ENCODE assay signal across 8 cellular contexts in the genomic region with DNA sequence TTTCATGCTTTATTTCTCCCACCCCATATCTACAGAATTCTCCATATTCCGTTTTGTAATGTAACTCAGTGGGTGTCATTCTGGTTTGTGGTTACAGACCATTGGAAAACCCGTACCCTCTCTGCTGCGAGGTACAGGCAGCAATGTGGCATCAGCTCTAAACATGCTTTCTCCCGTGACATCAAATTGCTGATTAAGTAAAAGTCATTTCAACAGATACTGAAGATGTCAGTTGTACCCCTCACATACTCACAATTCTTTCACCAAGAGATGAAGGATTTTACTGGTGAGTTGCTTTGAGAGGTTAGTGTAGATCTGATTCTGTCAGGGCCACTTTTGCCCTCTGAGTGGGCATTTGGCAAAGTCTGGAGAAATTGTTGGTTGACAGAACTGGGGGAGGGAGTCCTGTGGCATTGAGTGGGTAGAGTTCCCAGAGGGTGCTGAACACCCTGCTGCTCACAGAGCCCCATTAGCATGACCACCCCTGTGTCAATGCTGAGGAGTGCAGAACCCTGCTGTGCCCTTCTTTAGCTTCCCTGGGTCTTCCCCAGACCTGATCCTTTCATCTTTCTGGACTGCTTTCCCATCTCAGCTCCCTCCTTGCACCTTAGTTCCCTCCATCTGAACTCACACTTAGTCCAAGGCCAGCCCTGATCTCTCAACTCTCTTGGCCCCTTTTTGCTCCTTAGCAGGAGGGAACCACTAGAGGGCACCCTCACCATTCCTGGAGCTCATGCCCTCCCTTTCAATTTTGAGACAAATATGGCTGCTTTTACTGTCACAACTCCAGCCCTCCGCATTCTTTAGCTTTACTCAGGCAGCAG. TPM values are rescaled to one million over a fixed set of nuclear protein-coding genes. Genes with fewer than 3 reads are reported as not detected.
DNase-seq lines count a peak whose midpoint lies in the region; ATAC-seq, FAIRE-seq and TF ChIP-seq lines count a peak whose summit lies in the region.

No MANE protein-coding gene starts in this region.

- H2BK5ac ChIP-seq in H1 (ENCODE audit: low read depth, low read length), result no peak overlapping the region

- H3K4me3 ChIP-seq in H1 (ENCODE audit: extremely low read depth in 1 of 4, insufficient read depth in 2 of 4, low read depth in 3 of 4, low read length in 4 of 4), result no peak overlapping the region

- H4K8ac ChIP-seq in H1 (ENCODE audit: extremely low read depth, insufficient read depth, low read length), result no peak overlapping the region

- H3K79me2 ChIP-seq in H1 (ENCODE audit: control insufficient read depth in 1 of 2, insufficient read depth in 2 of 2, low read length in 2 of 2), result no peaks in the 10 kb centered on the region; a peak in 1 of 4 replicates

- no peaks in the 10 kb centered on the region for H3K36me3 ChIP-seq in H1 (ENCODE audit: control insufficient read depth in 2 of 4, insufficient read depth in 4 of 4, low read length in 3 of 4)

- no peak overlapping the region for H3K4me3 Mint-ChIP-seq in T-helper 17 cell

- TF ChIP-seq EP300 in H1 (IDR thresholded peaks at IDR 0.05; ENCODE audit: borderline replicate concordance in 1 of 2, low read depth in 2 of 2, low read length in 2 of 2), result no peak

- H4K20me1 ChIP-seq in H1 (replicated peaks in 1 of 2; ENCODE audit: control insufficient read depth in 1 of 2, insufficient read depth in 2 of 2, low read length in 2 of 2), result no peaks in the 10 kb centered on the region

- 74% methylated on average over 5 of the region's 5 CpGs; no CpG with 5 or more reads in 1 of the 2 experiments for WGBS in H1 (ENCODE audit: extremely low coverage in 1 of 2, insufficient coverage in 1 of 2, insufficient read length in 1 of 2, insufficient replicate concordance in 2 of 2, low coverage in 1 of 2, low lambda C conversion rate in 2 of 2, missing lambda C conversion rate in 1 of 2), 2 experiments

- H3K79me1 ChIP-seq in H1 (ENCODE audit: low read depth, low read length), result no peaks in the 10 kb centered on the region

- H4K5ac ChIP-seq in H1 (ENCODE audit: insufficient read length, low read depth, low read length), result no peak overlapping the region

- peak; percentile 43 to 58 for TF ChIP-seq RAD21 in H1 (IDR thresholded peaks at IDR 0.05 in 1 of 2, conservative IDR thresholded peaks at IDR 0.05 in 1 of 2; ENCODE audit: low read depth in 2 of 2, low read length in 2 of 2)

- H3K36me3 Mint-ChIP-seq in T-helper 17 cell (ENCODE audit: low read depth), result peaks cover 6% of the 10 kb centered on the region

- FAIRE-seq in H1 (lab: Jason Lieb, UNC), result no peak

- no peaks in the 10 kb centered on the region for H3K4me1 ChIP-seq in H1 (replicated peaks in 1 of 4; ENCODE audit: control insufficient read depth in 3 of 4, insufficient read depth in 4 of 4, low read length in 3 of 4)

- TF ChIP-seq POLR2A in H1 (IDR thresholded peaks at IDR 0.05; ENCODE audit: control extremely low read depth in 1 of 2, low read depth in 2 of 2, low read length in 2 of 2), result no peak

- peaks cover 54% of the 10 kb centered on the region for H3K27me3 Mint-ChIP-seq in T-helper 17 cell

- no peak overlapping the region for H4K91ac ChIP-seq in H1 (replicated peaks; ENCODE audit: insufficient read length, low read length)

- H2BK15ac ChIP-seq in H1 (ENCODE audit: low read length), result no peak overlapping the region

- H3K18ac ChIP-seq in H1 (ENCODE audit: extremely low read depth, low read length), result no peak overlapping the region

- H2BK20ac ChIP-seq in H1 (ENCODE audit: low read length), result no peak overlapping the region

- no peaks in the 10 kb centered on the region for H3K9me3 ChIP-seq in T-helper 17 cell (ENCODE audit: control insufficient read depth, low read length, poor library complexity, severe bottlenecking)
- peaks cover 62 to 64% of the 10 kb centered on the region in 2 experiments for H3K9me3 ChIP-seq in H1 (ENCODE audit: insufficient read depth in 2 of 2, low read depth in 1 of 2, low read length in 1 of 2)

- TF ChIP-seq CTCF in H1 (IDR thresholded peaks at IDR 0.05; ENCODE audit: control extremely low read depth in 1 of 3, insufficient read depth in 1 of 3, low read depth in 1 of 3, low read length in 3 of 3), result peak; percentile 31 to 49 (median 40)

- peaks cover 2% of the 10 kb centered on the region for H3K4me1 Mint-ChIP-seq in T-helper 17 cell

- no peak overlapping the region for H3K23ac ChIP-seq in H1 (ENCODE audit: insufficient read length)

- no peak overlapping the region for H2BK12ac ChIP-seq in H1 (ENCODE audit: low read depth, low read length)

- no peak overlapping the region for H3K27ac ChIP-seq in H1 (ENCODE audit: low read depth, low read length)

- no peak overlapping the region for H3K27ac Mint-ChIP-seq in T-helper 17 cell

- H3K27me3 ChIP-seq in H1 (replicated peaks in 1 of 4; ENCODE audit: control insufficient read depth in 3 of 4, extremely low read depth in 1 of 4, insufficient read depth in 3 of 4, low read length in 3 of 4), result no peaks in the 10 kb centered on the region

- H3K14ac ChIP-seq in H1 (ENCODE audit: insufficient read length), result no peak overlapping the region

- H3K9ac ChIP-seq in H1 (replicated peaks in 1 of 4; ENCODE audit: extremely low read depth in 1 of 4, low read depth in 3 of 4, low read length in 3 of 4), result no peak overlapping the region

- CTCF ChIA-PET in H1 (lab: Charles Lee; ENCODE audit: partially characterized antibody), result interaction anchor here (0.7 kb wide), 1 partner anchor 21 kb away, joined by 3 read pairs; no protein-coding TSS in a partner anchor

- ATAC-seq in T-helper 17 cell (peak; percentile 50), HG03108 (IDR thresholded peaks at IDR 0.05; ENCODE audit: unreplicated experiment) (no peak)

- H3K4me2 ChIP-seq in H1 (ENCODE audit: insufficient read depth in 1 of 2, low read depth in 2 of 2, low read length in 2 of 2), result no peak overlapping the region

- DNase-seq in ELR (ENCODE audit: low read depth) (peak; percentile 60), HS-27A (ENCODE audit: low read depth) (peak; percentile 50), T-helper 17 cell (peak in 1 of 3 donors; percentile 20), H1 (ENCODE audit: low read depth in 1 of 2, low spot score in 2 of 2) (peak in 1 of 2 experiments; percentile 47), GF-D8 (lab: John Stamatoyannopoulos, UW) (no peak)
- peak; percentile 9 to 48 for DNase-seq in stimulated activated CD4-positive, alpha-beta T cell treated with anti-CD3 and anti-CD28 coated beads, Interleukin-12 subunit alpha, Interleukin-12 subunit beta, amount 100 ng/mL, for 24 hours (ENCODE audit: low read depth in 2 of 2)
- DNase-seq in effector CD8-positive, alpha-beta T cell (lab: John Stamatoyannopoulos, UW), result no peak

- H3K23me2 ChIP-seq in H1 (ENCODE audit: low read depth, low read length), result no peaks in the 10 kb centered on the region

- no peak overlapping the region for H3K56ac ChIP-seq in H1 (replicated peaks; ENCODE audit: insufficient read length, low read depth, low read length)

- POLR2A ChIA-PET in H1 (lab: Charles Lee; ENCODE audit: partially characterized antibody), result no interaction called here

- no peak overlapping the region for H2AFZ ChIP-seq in H1 (ENCODE audit: low read length)

- H3K4ac ChIP-seq in H1 (replicated peaks; ENCODE audit: insufficient read length, low read depth, low read length), result no peak overlapping the region

- no peak overlapping the region for H2BK120ac ChIP-seq in H1 (replicated peaks; ENCODE audit: low read depth, low read length)

- H2AK5ac ChIP-seq in H1 (ENCODE audit: low read depth, low read length), result no peak overlapping the region

TF ChIP-seq in H1, 55 proteins besides CTCF, POLR2A, EP300 and RAD21:
- TF ChIP-seq BCL11A (IDR thresholded peaks at IDR 0.05; ENCODE audit: low read depth in 2 of 2, low read length in 2 of 2) (no peak), TBP (IDR thresholded peaks at IDR 0.05; ENCODE audit: low read depth, low read length) (no peak), SUZ12 (IDR thresholded peaks at IDR 0.05; ENCODE audit: low read length) (no peak)

RNA-seq across cellular contexts. Expression of a gene that starts 39.9 kb away (rescaled TPM):
- not detected for total RNA-seq in T-helper 17 cell
- total RNA-seq in H1 (2021; fragmentation: NEBNext Ultra II Directional; extraction: Animal tissue kit (Norgen Biotek cat#: 25700)), result not detected in 2 replicates
- not detected in 2 replicates for polyA plus RNA-seq in H1 (2011; rRNA removed)
- polyA plus RNA-seq in H1 (2011; cell fraction: cytosol; rRNA removed), result not detected
- polyA plus RNA-seq in H1 (2011; cell fraction: nucleus; rRNA removed), result not detected
- polyA plus RNA-seq in H1 (2012, experiment 1 of 2), result not detected in 4 replicates
- not detected for polyA plus RNA-seq in H1 (2012, experiment 2 of 2)
- polyA plus RNA-seq in H1 (2013, experiment 1 of 2), result not detected
- not detected for polyA plus RNA-seq in H1 (2013, experiment 2 of 2)
- polyA minus RNA-seq in H1 (2011; rRNA and poly(A)+ RNA removed), result not detected in 2 replicates
- not detected for polyA minus RNA-seq in H1 (2011; cell fraction: cytosol; rRNA and poly(A)+ RNA removed)
- not detected for polyA minus RNA-seq in H1 (2011; cell fraction: nucleus; rRNA and poly(A)+ RNA removed)

Comparison
In these comparisons a context has a peak if more than half of its experiments do, and no peak if none do; other contexts are left out.
1. DNase-seq: peak in ELR (single experiment), HS-27A (single experiment) and stimulated activated CD4-positive, alpha-beta T cell treated with anti-CD3 and anti-CD28 coated beads, Interleukin-12 subunit alpha, Interleukin-12 subunit beta, amount 100 ng/mL, for 24 hours (2 of 2); none in GF-D8 (single experiment) and effector CD8-positive, alpha-beta T cell (single experiment).